Comparison of ENCODE assay signal across 17 cellular contexts in the genomic region with DNA sequence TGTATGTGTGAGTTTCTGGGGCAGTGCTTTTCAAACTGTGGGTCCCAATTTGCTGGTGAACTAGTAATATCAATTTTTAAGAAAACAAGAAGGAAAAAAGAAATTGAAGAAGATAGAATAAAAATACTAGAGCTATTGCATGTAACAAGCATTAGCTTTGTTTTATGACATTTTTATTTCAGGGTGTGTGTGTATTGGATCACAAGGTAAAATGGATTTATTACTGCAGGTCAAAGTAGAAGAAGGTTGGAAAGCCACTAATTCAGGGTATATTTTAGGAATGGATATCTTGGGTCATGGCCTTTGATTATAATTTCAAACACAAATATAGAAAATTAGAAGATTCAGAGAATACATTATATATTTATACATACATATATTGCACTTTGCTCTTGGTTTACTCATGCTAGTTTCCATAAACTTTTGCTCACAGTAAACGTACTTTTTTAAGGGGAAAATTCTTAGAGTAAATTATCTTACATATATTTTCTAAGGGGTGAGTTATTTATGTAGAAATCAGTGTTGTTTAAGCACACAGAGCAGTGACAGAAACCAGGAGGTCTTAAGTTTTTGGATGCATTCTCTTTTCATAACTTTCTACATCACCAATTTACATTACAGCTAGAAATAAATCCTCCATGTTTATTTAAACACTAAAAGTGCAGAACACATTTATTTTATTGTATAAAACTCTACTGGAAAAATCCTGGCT. TPM values are rescaled to one million over a fixed set of nuclear protein-coding genes. Genes with fewer than 3 reads are reported as not detected.
DNase-seq lines count a peak whose midpoint lies in the region; ATAC-seq and TF ChIP-seq lines count a peak whose summit lies in the region.
"Had no signal": no experiment of that assay in that cellular context is flagged by ENCODE, and none has a peak within 500 bp of the region (broad histone marks: within the 10 kb centered on the region; RNA-seq: fewer than 3 reads in every experiment).

No MANE protein-coding gene starts in this region.

- H3K36me3 ChIP-seq in mucosa of descending colon (ENCODE audit: low read depth), result no peaks in the 10 kb centered on the region
- H3K36me3 ChIP-seq in skeletal muscle tissue (ENCODE audit: control insufficient read depth in 3 of 3, insufficient read depth in 3 of 3, low read length in 3 of 3), result no peaks in the 10 kb centered on the region
- H3K36me3 ChIP-seq: SJCRH30 had no signal

- H3K27ac ChIP-seq in VCaP, result 0 out of 2 replicates have a peak overlapping the region, but pooled peaks have one; percentile 5
- H3K27ac ChIP-seq in skeletal muscle tissue (ENCODE audit: low read depth, low read length), result peak overlapping the region; percentile 3
- H3K27ac ChIP-seq: RWPE1, SJCRH30 had no signal

- H3K9me3 ChIP-seq in mucosa of descending colon, result no peaks in the 10 kb centered on the region
- H3K9me3 ChIP-seq in skeletal muscle tissue (ENCODE audit: control insufficient read depth in 3 of 3, low read length in 3 of 3), result no peaks in the 10 kb centered on the region
- H3K9me3 ChIP-seq: SJCRH30 had no signal

- H3K27me3 ChIP-seq in skeletal muscle tissue (ENCODE audit: control insufficient read depth in 3 of 3, insufficient read depth in 3 of 3, low read length in 3 of 3), result no peaks in the 10 kb centered on the region
- H3K27me3 ChIP-seq: SJCRH30 had no signal

- peaks cover 22% of the 10 kb centered on the region for H3K4me1 ChIP-seq in mucosa of descending colon (ENCODE audit: low read depth)
- peaks cover 18 to 30% (median 25%) of the 10 kb centered on the region in 3 donors for H3K4me1 ChIP-seq in skeletal muscle tissue (ENCODE audit: control insufficient read depth in 3 of 3, insufficient read depth in 3 of 3, low read length in 3 of 3)
- H3K4me1 ChIP-seq: SJCRH30 had no signal

- TF ChIP-seq CTCF in GM12865 (IDR thresholded peaks at IDR 0.05; ENCODE audit: insufficient read depth, low read depth, low read length, missing control alignments) (no peak), VCaP (conservative IDR thresholded peaks at IDR 0.05) (no peak), mucosa of descending colon (IDR thresholded peaks at IDR 0.05) (no peak)

- no peak overlapping the region for H3K9ac ChIP-seq in skeletal muscle tissue (ENCODE audit: low read depth in 1 of 3, low read length in 3 of 3)

- intact Hi-C loops in mucosa of descending colon (cut with DNase I, micrococcal nuclease), result no loop called here

- peak overlapping the region; percentile 31 for H3K4me3 ChIP-seq in GM12865 (ENCODE audit: low read depth, low read length)
- H3K4me3 ChIP-seq in mucosa of descending colon, result no peak overlapping the region
- H3K4me3 ChIP-seq in skeletal muscle tissue (ENCODE audit: low read length in 3 of 3), result no peak overlapping the region
- H3K4me3 ChIP-seq: SJCRH30 had no signal

- no peak for DNase-seq in GM12865 (ENCODE audit: low read depth)
- DNase-seq in mucosa of descending colon, result no peak
- no peak for DNase-seq in SIG-M5 treated with dmso at 0.1 percent for 504 hours (lab: John Stamatoyannopoulos, UW; ENCODE audit: unreplicated experiment)
- no peak for DNase-seq in SHP77 treated with DMSO at 0.1 percent for 48 hours (lab: John Stamatoyannopoulos, UW)
- no peak for DNase-seq in NCI-H187 (lab: John Stamatoyannopoulos, UW)
- no peak for DNase-seq in retina
- DNase-seq: 8988T, DND-41, H9, KG1, MV-4-11, NCI-H1930, NCI-H526, SJCRH30 had no signal

- ATAC-seq in mucosa of descending colon, result peak; percentile 70

RNA-seq across cellular contexts. Expression of a gene that starts 34.5 kb away (rescaled TPM):
- total RNA-seq in mucosa of descending colon (100 to 1,000 TPM; 102 to 124 (median 111) TPM), skeletal muscle tissue (36.0 TPM)

RNA-seq across cellular contexts. Expression of a gene that starts 49.4 kb away (rescaled TPM):
- 10 to 100 TPM; 63.4 to 96.3 (median 83.5) TPM for total RNA-seq in mucosa of descending colon
- 139 TPM for total RNA-seq in skeletal muscle tissue
